27 cellular contexts compared by ENCODE assay signal in genomic region chr12:117789195-117789912, GRCh38.
"Had no signal": no experiment of that assay in that cellular context is flagged by ENCODE, and none has a peak within 500 bp of the region (broad histone marks: within the 10 kb centered on the region; RNA-seq: fewer than 3 reads in every experiment).

No MANE protein-coding gene starts in this region.

- H3K4me1 Mint-ChIP-seq: activated CD4-positive, alpha-beta memory T cell treated with anti-CD3 and anti-CD28 coated beads, Interleukin-2, amount 10 ng/mL, durations not matched to agents 7 days and 5 days; activated CD4-positive, alpha-beta T cell treated with anti-CD3 and anti-CD28 coated beads, Interleukin-2, amount 10 ng/mL, durations not matched to agents 7 days and 5 days; activated naive CD8-positive, alpha-beta T cell treated with anti-CD3 and anti-CD28 coated beads, Interleukin-2, amount 50 U/mL, for 24 hours; stimulated activated naive B cell treated with anti-CD40 and anti-IgM and Interleukin-4, amounts not matched to agents 10 μg/mL and 1 μg/mL and 100 μg/mL, for 72 hours had no signal

- H3K27me3 Mint-ChIP-seq: activated CD4-positive, alpha-beta memory T cell treated with anti-CD3 and anti-CD28 coated beads, Interleukin-2, amount 10 ng/mL, durations not matched to agents 7 days and 5 days; activated CD4-positive, alpha-beta T cell treated with anti-CD3 and anti-CD28 coated beads, Interleukin-2, amount 10 ng/mL, durations not matched to agents 7 days and 5 days had no signal

- H3K9me3 Mint-ChIP-seq: activated CD4-positive, alpha-beta T cell treated with anti-CD3 and anti-CD28 coated beads, Interleukin-2, amount 10 ng/mL, durations not matched to agents 7 days and 5 days had no signal

- H3K4me2 ChIP-seq: smooth muscle cell had no signal

- ATAC-seq: activated naive CD8-positive, alpha-beta T cell treated with anti-CD3 and anti-CD28 coated beads, Interleukin-2, amount 50 U/mL, for 24 hours; esophagus mucosa; left lung; lower lobe of right lung; natural killer cell treated with Interleukin-12 subunit alpha and Interleukin-12 subunit beta and Interleukin-15 and Interleukin-18, amount 100 ng/mL, for 72 hours; stimulated activated naive B cell treated with anti-CD40 and anti-IgM and Interleukin-4, amounts not matched to agents 10 μg/mL and 1 μg/mL and 100 μg/mL, for 72 hours; upper lobe of right lung had no signal

- H3K4me3 ChIP-seq: left lung, lower lobe of right lung, right atrium auricular region, smooth muscle cell, suprapubic skin, tibial artery, upper lobe of right lung had no signal

- H3K27ac ChIP-seq: left lung, lower lobe of right lung, right atrium auricular region, suprapubic skin, tibial artery, upper lobe of right lung had no signal

- H3K27me3 ChIP-seq: left lung, right atrium auricular region, tibial artery, upper lobe of right lung had no signal

- H3K4me1 ChIP-seq: left lung, lower lobe of right lung, right atrium auricular region, suprapubic skin, tibial artery, upper lobe of right lung had no signal

- H3K27ac Mint-ChIP-seq: activated CD4-positive, alpha-beta memory T cell treated with anti-CD3 and anti-CD28 coated beads, Interleukin-2, amount 10 ng/mL, durations not matched to agents 7 days and 5 days; activated CD4-positive, alpha-beta T cell treated with anti-CD3 and anti-CD28 coated beads, Interleukin-2, amount 10 ng/mL, durations not matched to agents 7 days and 5 days; activated naive CD8-positive, alpha-beta T cell treated with anti-CD3 and anti-CD28 coated beads, Interleukin-2, amount 50 U/mL, for 24 hours; activated T-cell treated with anti-CD3 and anti-CD28 coated beads, Interleukin-2, amount 50 U/mL, for 24 hours; natural killer cell treated with Interleukin-12 subunit alpha and Interleukin-12 subunit beta and Interleukin-15 and Interleukin-18, amount 100 ng/mL, for 72 hours; stimulated activated naive B cell treated with anti-CD40 and anti-IgM and Interleukin-4, amounts not matched to agents 10 μg/mL and 1 μg/mL and 100 μg/mL, for 72 hours had no signal

- H3K9me3 ChIP-seq: left lung, lower lobe of right lung, right atrium auricular region, suprapubic skin, tibial artery, upper lobe of right lung had no signal

- DNase-seq: activated CD4-positive, alpha-beta memory T cell treated with anti-CD3 and anti-CD28 coated beads, Interleukin-2, amount 10 ng/mL, durations not matched to agents 7 days and 5 days; activated CD4-positive, alpha-beta T cell treated with anti-CD3 and anti-CD28 coated beads for 1 hour; activated CD4-positive, alpha-beta T cell treated with anti-CD3 and anti-CD28 coated beads, Interleukin-2, amount 10 ng/mL, durations not matched to agents 7 days and 5 days; activated CD8-positive, alpha-beta memory T cell treated with anti-CD3 and anti-CD28 coated beads, Interleukin-2, amount 50 U/mL, for 48 hours; activated gamma-delta T cell treated with Interleukin-2 at 50 U/mL for 16 hours; activated naive CD4-positive, alpha-beta T cell treated with anti-CD3 and anti-CD28 coated beads, Interleukin-2, amount 50 U/mL, for 16 hours; activated naive CD8-positive, alpha-beta T cell treated with anti-CD3 and anti-CD28 coated beads, Interleukin-2, amount 50 U/mL, for 24 hours; activated T-cell treated with anti-CD3 and anti-CD28 coated beads, Interleukin-2, amount 50 U/mL, for 24 hours; amygdala; foreskin fibroblast; head of caudate nucleus; hippocampal formation; left lung; lower lobe of right lung; mesenchymal stem cell; stimulated activated CD4-positive, alpha-beta T cell treated with anti-CD3 and anti-CD28 coated beads, Interleukin-1b, Interleukin-23, amount 100 ng/mL, for 48 hours; stimulated activated CD4-positive, alpha-beta T cell treated with anti-CD3 and anti-CD28 coated beads, Interleukin-4, amount 100 ng/mL, for 4 hours; stimulated activated CD8-positive, alpha-beta memory T cell treated with anti-CD3 and anti-CD28 coated beads, Interleukin-4, amount 100 ng/mL, for 48 hours; stimulated activated naive B cell treated with anti-CD40 and anti-IgM and Interleukin-4, amounts not matched to agents 10 μg/mL and 1 μg/mL and 100 μg/mL, for 72 hours; T1000; tibial artery; upper lobe of right lung had no signal

- H3K36me3 Mint-ChIP-seq: natural killer cell treated with Interleukin-12 subunit alpha and Interleukin-12 subunit beta and Interleukin-15 and Interleukin-18, amount 100 ng/mL, for 72 hours; stimulated activated naive B cell treated with anti-CD40 and anti-IgM and Interleukin-4, amounts not matched to agents 10 μg/mL and 1 μg/mL and 100 μg/mL, for 72 hours had no signal

- H3K4me3 Mint-ChIP-seq: activated CD4-positive, alpha-beta memory T cell treated with anti-CD3 and anti-CD28 coated beads, Interleukin-2, amount 10 ng/mL, durations not matched to agents 7 days and 5 days; activated CD4-positive, alpha-beta T cell treated with anti-CD3 and anti-CD28 coated beads, Interleukin-2, amount 10 ng/mL, durations not matched to agents 7 days and 5 days; activated naive CD8-positive, alpha-beta T cell treated with anti-CD3 and anti-CD28 coated beads, Interleukin-2, amount 50 U/mL, for 24 hours; activated T-cell treated with anti-CD3 and anti-CD28 coated beads, Interleukin-2, amount 50 U/mL, for 24 hours; natural killer cell treated with Interleukin-12 subunit alpha and Interleukin-12 subunit beta and Interleukin-15 and Interleukin-18, amount 100 ng/mL, for 72 hours; stimulated activated naive B cell treated with anti-CD40 and anti-IgM and Interleukin-4, amounts not matched to agents 10 μg/mL and 1 μg/mL and 100 μg/mL, for 72 hours had no signal

- H3K36me3 ChIP-seq: left lung, lower lobe of right lung, right atrium auricular region, suprapubic skin, tibial artery, upper lobe of right lung had no signal
